In genomic region chr5:78647411-78647818, GRCh38 we compare ENCODE assay signal across 8 cellular contexts. TPM values are rescaled to one million over a fixed set of nuclear protein-coding genes. Genes with fewer than 3 reads are reported as not detected.
DNase-seq lines count a peak whose midpoint lies in the region; ATAC-seq and TF ChIP-seq lines count a peak whose summit lies in the region.

No MANE protein-coding gene starts in this region.

- 4% methylated on average over 17 of the region's 17 CpGs for WGBS in right cardiac atrium

- CTCF ChIA-PET in Calu3 (lab: Charles Lee), result interaction anchor here (0.8 to 2.1 kb wide), 5 partner anchors 10 to 148 kb away, joined by 3 to 10 read pairs (median 4); no protein-coding TSS in a partner anchor

- H3K9me3 ChIP-seq in HUES48 (ENCODE audit: control insufficient read depth, insufficient read depth, low read length), result no peaks in the 10 kb centered on the region
- no peaks in the 10 kb centered on the region for H3K9me3 ChIP-seq in right cardiac atrium (ENCODE audit: control insufficient read depth, low read length)

- H3K27ac ChIP-seq in HUES48 (ENCODE audit: low read depth, low read length), result peak overlapping the region; percentile 85
- no peak overlapping the region for H3K27ac ChIP-seq in right cardiac atrium (ENCODE audit: low read length)

- H3K4me1 ChIP-seq in HUES48 (ENCODE audit: control insufficient read depth, insufficient read depth, low read length) (peaks cover 23% of the 10 kb centered on the region), right cardiac atrium (ENCODE audit: control insufficient read depth, insufficient read depth, low read length) (peaks cover 4% of the 10 kb centered on the region)

- TF ChIP-seq CTCF in Calu3 (IDR thresholded peaks at IDR 0.05; ENCODE audit: unreplicated experiment), result no peak

- H3K4me3 ChIP-seq in HUES48 (ENCODE audit: low read depth, low read length) (peak overlapping the region; percentile 89), right cardiac atrium (ENCODE audit: low read length) (peak overlapping the region; percentile 75), skeletal muscle cell (ENCODE audit: low read depth, low read length) (peak overlapping the region; percentile 77)

- no peaks in the 10 kb centered on the region for H3K27me3 Mint-ChIP-seq in Calu3 (ENCODE audit: unreplicated experiment)

- peaks cover 42% of the 10 kb centered on the region for H3K36me3 Mint-ChIP-seq in Calu3 (ENCODE audit: insufficient read depth, unreplicated experiment)

- H3K27me3 ChIP-seq in HUES48 (ENCODE audit: control insufficient read depth, insufficient read depth, low read length), result no peaks in the 10 kb centered on the region
- no peaks in the 10 kb centered on the region for H3K27me3 ChIP-seq in right cardiac atrium (ENCODE audit: control insufficient read depth, insufficient read depth)

- peaks cover 20% of the 10 kb centered on the region for H3K36me3 ChIP-seq in HUES48 (ENCODE audit: control insufficient read depth, insufficient read depth, low read length)

- H3K9ac ChIP-seq in HUES48 (ENCODE audit: low read depth, low read length), result peak overlapping the region; percentile 67

- intact Hi-C loops in Calu3 (cut with micrococcal nuclease; ENCODE audit: unreplicated experiment) (no loop called here), right cardiac atrium (cut with DNase I) (loop anchor here in 3 of 4 donors (10.0 kb wide), 4 partner anchors 73 to 173 kb away; no protein-coding TSS in a partner anchor)

- H3K27ac Mint-ChIP-seq in Calu3 (ENCODE audit: unreplicated experiment), result peak overlapping the region; percentile 82

- no TSS peak for BruUV-seq in Calu3 (replicated peaks; lab: Mats Ljungman, UMichigan)

- peak; percentile 37 for DNase-seq in Calu3
- DNase-seq in activated T-cell treated with anti-CD3 and anti-CD28 coated beads, Interleukin-2, amount 50 U/mL, for 48 hours, result peak; percentile 28 to 31
- peak in 2 of 3 donors; percentile 26 to 62 for DNase-seq in right cardiac atrium
- no peak for DNase-seq in skeletal muscle cell (ENCODE audit: low read depth)
- no peak for DNase-seq in midbrain (lab: John Stamatoyannopoulos, UW)
- no peak for DNase-seq in foreskin melanocyte

- ATAC-seq in right cardiac atrium (peak in 1 of 2 donors; percentile 34), GM19455 (IDR thresholded peaks at IDR 0.05; ENCODE audit: unreplicated experiment) (no peak)

- H3K9me3 Mint-ChIP-seq in Calu3 (ENCODE audit: low read depth, unreplicated experiment), result no peaks in the 10 kb centered on the region

- H3K4me3 Mint-ChIP-seq in Calu3 (ENCODE audit: low read depth, unreplicated experiment), result peak overlapping the region; percentile 92

- H3K4me1 Mint-ChIP-seq in Calu3 (ENCODE audit: low read depth, unreplicated experiment), result peaks cover 46% of the 10 kb centered on the region

RNA-seq across cellular contexts. Expression of gene LHFPL2, which starts 1.2 kb away (rescaled TPM):
- total RNA-seq in Calu3 (2022) (30.9 and 43.6 TPM in 2 replicates), right cardiac atrium (10 to 100 TPM in 3 of 4 donors, 1 to 10 TPM in 1; 9.7 to 21.4 (median 10.9) TPM)
- polyA plus RNA-seq in right cardiac atrium, result 5.6 TPM

Comparison
In these comparisons a context has a peak if more than half of its experiments do, and no peak if none do; other contexts are left out.
1. DNase-seq: peak in Calu3 (single experiment), activated T-cell treated with anti-CD3 and anti-CD28 coated beads, Interleukin-2, amount 50 U/mL, for 48 hours (2 of 2) and right cardiac atrium (2 of 3); none in skeletal muscle cell (single experiment), midbrain (single experiment) and foreskin melanocyte (single experiment).
2. Peak in every context shown above with its lines, with median percentiles within 50 percentile points of each other: H3K4me3 ChIP-seq.